In the genomic region with DNA sequence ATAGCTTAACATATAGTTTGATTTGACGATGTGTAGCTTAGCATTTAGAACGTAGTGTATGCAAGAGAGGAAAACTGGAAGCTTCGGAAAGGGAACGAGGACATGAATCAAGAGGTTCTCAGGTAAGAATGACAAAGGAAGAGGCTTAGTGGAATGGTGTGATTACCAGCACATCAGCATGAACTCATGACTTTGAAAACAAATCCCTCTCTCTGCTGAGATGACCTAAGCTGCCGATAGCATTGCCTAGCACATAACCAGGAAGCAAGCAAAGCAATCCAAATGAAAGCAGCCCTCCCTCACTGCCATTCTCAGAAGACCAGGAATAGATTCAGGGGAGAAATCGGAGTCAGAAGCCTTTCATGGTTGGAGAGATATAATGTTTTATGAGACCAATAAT, we compare ENCODE assay signal across 1 cellular context.
TF ChIP-seq lines count a peak whose summit lies in the region.

No MANE protein-coding gene starts in this region.

TF ChIP-seq in K562, 482 proteins besides CTCF, POLR2A, EP300 and RAD21:
- TF ChIP-seq, protein P1, sequence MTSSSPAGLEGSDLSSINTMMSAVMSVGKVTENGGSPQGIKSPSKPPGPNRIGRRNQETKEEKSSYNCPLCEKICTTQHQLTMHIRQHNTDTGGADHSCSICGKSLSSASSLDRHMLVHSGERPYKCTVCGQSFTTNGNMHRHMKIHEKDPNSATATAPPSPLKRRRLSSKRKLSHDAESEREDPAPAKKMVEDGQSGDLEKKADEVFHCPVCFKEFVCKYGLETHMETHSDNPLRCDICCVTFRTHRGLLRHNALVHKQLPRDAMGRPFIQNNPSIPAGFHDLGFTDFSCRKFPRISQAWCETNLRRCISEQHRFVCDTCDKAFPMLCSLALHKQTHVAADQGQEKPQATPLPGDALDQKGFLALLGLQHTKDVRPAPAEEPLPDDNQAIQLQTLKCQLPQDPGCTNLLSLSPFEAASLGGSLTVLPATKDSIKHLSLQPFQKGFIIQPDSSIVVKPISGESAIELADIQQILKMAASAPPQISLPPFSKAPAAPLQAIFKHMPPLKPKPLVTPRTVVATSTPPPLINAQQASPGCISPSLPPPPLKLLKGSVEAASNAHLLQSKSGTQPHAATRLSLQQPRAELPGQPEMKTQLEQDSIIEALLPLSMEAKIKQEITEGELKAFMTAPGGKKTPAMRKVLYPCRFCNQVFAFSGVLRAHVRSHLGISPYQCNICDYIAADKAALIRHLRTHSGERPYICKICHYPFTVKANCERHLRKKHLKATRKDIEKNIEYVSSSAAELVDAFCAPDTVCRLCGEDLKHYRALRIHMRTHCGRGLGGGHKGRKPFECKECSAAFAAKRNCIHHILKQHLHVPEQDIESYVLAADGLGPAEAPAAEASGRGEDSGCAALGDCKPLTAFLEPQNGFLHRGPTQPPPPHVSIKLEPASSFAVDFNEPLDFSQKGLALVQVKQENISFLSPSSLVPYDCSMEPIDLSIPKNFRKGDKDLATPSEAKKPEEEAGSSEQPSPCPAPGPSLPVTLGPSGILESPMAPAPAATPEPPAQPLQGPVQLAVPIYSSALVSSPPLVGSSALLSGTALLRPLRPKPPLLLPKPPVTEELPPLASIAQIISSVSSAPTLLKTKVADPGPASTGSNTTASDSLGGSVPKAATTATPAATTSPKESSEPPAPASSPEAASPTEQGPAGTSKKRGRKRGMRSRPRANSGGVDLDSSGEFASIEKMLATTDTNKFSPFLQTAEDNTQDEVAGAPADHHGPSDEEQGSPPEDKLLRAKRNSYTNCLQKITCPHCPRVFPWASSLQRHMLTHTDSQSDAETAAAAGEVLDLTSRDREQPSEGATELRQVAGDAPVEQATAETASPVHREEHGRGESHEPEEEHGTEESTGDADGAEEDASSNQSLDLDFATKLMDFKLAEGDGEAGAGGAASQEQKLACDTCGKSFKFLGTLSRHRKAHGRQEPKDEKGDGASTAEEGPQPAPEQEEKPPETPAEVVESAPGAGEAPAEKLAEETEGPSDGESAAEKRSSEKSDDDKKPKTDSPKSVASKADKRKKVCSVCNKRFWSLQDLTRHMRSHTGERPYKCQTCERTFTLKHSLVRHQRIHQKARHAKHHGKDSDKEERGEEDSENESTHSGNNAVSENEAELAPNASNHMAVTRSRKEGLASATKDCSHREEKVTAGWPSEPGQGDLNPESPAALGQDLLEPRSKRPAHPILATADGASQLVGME (CRISPR knock-in tag; IDR thresholded peaks at IDR 0.05) = no peak
- TF ChIP-seq RBM14 (IDR thresholded peaks at IDR 0.05; ENCODE audit: borderline replicate concordance, insufficient read depth, low read depth, low read length) = no peak
- TF ChIP-seq PPARD (CRISPR knock-in tag; IDR thresholded peaks at IDR 0.05) = no peak
- TF ChIP-seq ZNF668 (CRISPR knock-in tag; IDR thresholded peaks at IDR 0.05) = no peak
- TF ChIP-seq, protein P2, sequence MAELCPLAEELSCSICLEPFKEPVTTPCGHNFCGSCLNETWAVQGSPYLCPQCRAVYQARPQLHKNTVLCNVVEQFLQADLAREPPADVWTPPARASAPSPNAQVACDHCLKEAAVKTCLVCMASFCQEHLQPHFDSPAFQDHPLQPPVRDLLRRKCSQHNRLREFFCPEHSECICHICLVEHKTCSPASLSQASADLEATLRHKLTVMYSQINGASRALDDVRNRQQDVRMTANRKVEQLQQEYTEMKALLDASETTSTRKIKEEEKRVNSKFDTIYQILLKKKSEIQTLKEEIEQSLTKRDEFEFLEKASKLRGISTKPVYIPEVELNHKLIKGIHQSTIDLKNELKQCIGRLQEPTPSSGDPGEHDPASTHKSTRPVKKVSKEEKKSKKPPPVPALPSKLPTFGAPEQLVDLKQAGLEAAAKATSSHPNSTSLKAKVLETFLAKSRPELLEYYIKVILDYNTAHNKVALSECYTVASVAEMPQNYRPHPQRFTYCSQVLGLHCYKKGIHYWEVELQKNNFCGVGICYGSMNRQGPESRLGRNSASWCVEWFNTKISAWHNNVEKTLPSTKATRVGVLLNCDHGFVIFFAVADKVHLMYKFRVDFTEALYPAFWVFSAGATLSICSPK (IDR thresholded peaks at IDR 0.05; ENCODE audit: borderline replicate concordance) = no peak
- TF ChIP-seq, protein P3, sequence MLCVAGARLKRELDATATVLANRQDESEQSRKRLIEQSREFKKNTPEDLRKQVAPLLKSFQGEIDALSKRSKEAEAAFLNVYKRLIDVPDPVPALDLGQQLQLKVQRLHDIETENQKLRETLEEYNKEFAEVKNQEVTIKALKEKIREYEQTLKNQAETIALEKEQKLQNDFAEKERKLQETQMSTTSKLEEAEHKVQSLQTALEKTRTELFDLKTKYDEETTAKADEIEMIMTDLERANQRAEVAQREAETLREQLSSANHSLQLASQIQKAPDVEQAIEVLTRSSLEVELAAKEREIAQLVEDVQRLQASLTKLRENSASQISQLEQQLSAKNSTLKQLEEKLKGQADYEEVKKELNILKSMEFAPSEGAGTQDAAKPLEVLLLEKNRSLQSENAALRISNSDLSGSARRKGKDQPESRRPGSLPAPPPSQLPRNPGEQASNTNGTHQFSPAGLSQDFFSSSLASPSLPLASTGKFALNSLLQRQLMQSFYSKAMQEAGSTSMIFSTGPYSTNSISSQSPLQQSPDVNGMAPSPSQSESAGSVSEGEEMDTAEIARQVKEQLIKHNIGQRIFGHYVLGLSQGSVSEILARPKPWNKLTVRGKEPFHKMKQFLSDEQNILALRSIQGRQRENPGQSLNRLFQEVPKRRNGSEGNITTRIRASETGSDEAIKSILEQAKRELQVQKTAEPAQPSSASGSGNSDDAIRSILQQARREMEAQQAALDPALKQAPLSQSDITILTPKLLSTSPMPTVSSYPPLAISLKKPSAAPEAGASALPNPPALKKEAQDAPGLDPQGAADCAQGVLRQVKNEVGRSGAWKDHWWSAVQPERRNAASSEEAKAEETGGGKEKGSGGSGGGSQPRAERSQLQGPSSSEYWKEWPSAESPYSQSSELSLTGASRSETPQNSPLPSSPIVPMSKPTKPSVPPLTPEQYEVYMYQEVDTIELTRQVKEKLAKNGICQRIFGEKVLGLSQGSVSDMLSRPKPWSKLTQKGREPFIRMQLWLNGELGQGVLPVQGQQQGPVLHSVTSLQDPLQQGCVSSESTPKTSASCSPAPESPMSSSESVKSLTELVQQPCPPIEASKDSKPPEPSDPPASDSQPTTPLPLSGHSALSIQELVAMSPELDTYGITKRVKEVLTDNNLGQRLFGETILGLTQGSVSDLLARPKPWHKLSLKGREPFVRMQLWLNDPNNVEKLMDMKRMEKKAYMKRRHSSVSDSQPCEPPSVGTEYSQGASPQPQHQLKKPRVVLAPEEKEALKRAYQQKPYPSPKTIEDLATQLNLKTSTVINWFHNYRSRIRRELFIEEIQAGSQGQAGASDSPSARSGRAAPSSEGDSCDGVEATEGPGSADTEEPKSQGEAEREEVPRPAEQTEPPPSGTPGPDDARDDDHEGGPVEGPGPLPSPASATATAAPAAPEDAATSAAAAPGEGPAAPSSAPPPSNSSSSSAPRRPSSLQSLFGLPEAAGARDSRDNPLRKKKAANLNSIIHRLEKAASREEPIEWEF (CRISPR knock-in tag; IDR thresholded peaks at IDR 0.05) = no peak
- TF ChIP-seq ZKSCAN1 (IDR thresholded peaks at IDR 0.05; ENCODE audit: low read depth, low read length) = no peak
- TF ChIP-seq SIN3B (IDR thresholded peaks at IDR 0.05; ENCODE audit: low read depth) = no peak
- no peak for TF ChIP-seq SRF (CRISPR knock-in tag; IDR thresholded peaks at IDR 0.05)
- TF ChIP-seq, protein P4, sequence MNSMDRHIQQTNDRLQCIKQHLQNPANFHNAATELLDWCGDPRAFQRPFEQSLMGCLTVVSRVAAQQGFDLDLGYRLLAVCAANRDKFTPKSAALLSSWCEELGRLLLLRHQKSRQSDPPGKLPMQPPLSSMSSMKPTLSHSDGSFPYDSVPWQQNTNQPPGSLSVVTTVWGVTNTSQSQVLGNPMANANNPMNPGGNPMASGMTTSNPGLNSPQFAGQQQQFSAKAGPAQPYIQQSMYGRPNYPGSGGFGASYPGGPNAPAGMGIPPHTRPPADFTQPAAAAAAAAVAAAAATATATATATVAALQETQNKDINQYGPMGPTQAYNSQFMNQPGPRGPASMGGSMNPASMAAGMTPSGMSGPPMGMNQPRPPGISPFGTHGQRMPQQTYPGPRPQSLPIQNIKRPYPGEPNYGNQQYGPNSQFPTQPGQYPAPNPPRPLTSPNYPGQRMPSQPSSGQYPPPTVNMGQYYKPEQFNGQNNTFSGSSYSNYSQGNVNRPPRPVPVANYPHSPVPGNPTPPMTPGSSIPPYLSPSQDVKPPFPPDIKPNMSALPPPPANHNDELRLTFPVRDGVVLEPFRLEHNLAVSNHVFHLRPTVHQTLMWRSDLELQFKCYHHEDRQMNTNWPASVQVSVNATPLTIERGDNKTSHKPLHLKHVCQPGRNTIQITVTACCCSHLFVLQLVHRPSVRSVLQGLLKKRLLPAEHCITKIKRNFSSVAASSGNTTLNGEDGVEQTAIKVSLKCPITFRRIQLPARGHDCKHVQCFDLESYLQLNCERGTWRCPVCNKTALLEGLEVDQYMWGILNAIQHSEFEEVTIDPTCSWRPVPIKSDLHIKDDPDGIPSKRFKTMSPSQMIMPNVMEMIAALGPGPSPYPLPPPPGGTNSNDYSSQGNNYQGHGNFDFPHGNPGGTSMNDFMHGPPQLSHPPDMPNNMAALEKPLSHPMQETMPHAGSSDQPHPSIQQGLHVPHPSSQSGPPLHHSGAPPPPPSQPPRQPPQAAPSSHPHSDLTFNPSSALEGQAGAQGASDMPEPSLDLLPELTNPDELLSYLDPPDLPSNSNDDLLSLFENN (IDR thresholded peaks at IDR 0.05; ENCODE audit: low read depth in 2 of 2, low read length in 2 of 2) = no peak
- TF ChIP-seq, protein P5, sequence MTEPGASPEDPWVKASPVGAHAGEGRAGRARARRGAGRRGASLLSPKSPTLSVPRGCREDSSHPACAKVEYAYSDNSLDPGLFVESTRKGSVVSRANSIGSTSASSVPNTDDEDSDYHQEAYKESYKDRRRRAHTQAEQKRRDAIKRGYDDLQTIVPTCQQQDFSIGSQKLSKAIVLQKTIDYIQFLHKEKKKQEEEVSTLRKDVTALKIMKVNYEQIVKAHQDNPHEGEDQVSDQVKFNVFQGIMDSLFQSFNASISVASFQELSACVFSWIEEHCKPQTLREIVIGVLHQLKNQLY (CRISPR knock-in tag; conservative IDR thresholded peaks at IDR 0.05) = no peak
- no peak for TF ChIP-seq SETDB1 (IDR thresholded peaks at IDR 0.05; ENCODE audit: low read length)
- TF ChIP-seq, protein P6, sequence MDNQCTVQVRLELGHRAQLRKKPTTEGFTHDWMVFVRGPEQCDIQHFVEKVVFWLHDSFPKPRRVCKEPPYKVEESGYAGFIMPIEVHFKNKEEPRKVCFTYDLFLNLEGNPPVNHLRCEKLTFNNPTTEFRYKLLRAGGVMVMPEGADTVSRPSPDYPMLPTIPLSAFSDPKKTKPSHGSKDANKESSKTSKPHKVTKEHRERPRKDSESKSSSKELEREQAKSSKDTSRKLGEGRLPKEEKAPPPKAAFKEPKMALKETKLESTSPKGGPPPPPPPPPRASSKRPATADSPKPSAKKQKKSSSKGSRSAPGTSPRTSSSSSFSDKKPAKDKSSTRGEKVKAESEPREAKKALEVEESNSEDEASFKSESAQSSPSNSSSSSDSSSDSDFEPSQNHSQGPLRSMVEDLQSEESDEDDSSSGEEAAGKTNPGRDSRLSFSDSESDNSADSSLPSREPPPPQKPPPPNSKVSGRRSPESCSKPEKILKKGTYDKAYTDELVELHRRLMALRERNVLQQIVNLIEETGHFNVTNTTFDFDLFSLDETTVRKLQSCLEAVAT (IDR thresholded peaks at IDR 0.05) = no peak
- TF ChIP-seq SMAD2 (IDR thresholded peaks at IDR 0.05; ENCODE audit: low read depth, low read length) = no peak
- TF ChIP-seq NCOA4 (IDR thresholded peaks at IDR 0.05; ENCODE audit: partially characterized antibody) = no peak
TF ChIP-seq in K562: peak in this region for 0.
